ENCODE assay signal across 12 cellular contexts in genomic region chr20:64269604-64270411, GRCh38.
"Had no signal": no experiment of that assay in that cellular context is flagged by ENCODE, and none has a peak within 500 bp of the region (broad histone marks: within the 10 kb centered on the region; RNA-seq: fewer than 3 reads in every experiment).

No MANE protein-coding gene starts in this region.

- H3K9me3 Mint-ChIP-seq: activated naive CD8-positive, alpha-beta T cell treated with anti-CD3 and anti-CD28 coated beads, Interleukin-2, amount 10 ng/mL, durations not matched to agents 7 days and 5 days; activated T-cell treated with anti-CD3 and anti-CD28 coated beads, Interleukin-2, amount 50 U/mL, for 4 hours; T-helper 2 cell treated with Interferon-gamma antibody and Interleukin-4, amounts not matched to agents 5 μg/mL and 100 μg/mL, for 36 hours had no signal

- H3K27me3 Mint-ChIP-seq: activated naive CD8-positive, alpha-beta T cell treated with anti-CD3 and anti-CD28 coated beads, Interleukin-2, amount 10 ng/mL, durations not matched to agents 7 days and 5 days had no signal

- H3K4me3 ChIP-seq: heart left ventricle had no signal

- DNase-seq: activated CD4-positive, alpha-beta T cell treated with anti-CD3 and anti-CD28 coated beads, Interleukin-2, amount 50 U/mL, for 48 hours; activated gamma-delta T cell; activated naive CD8-positive, alpha-beta T cell treated with anti-CD3 and anti-CD28 coated beads, Interleukin-2, amount 10 ng/mL, durations not matched to agents 7 days and 5 days; activated T-cell treated with anti-CD3 and anti-CD28 coated beads, Interleukin-2, amount 50 U/mL, for 4 hours; anterior cingulate cortex; foreskin keratinocyte; heart left ventricle; occipital lobe; stimulated activated CD4-positive, alpha-beta T cell treated with anti-CD3 and anti-CD28 coated beads, Interleukin-2, amount 100 ng/mL, for 48 hours; stimulated activated CD8-positive, alpha-beta memory T cell treated with anti-CD3 and anti-CD28 coated beads, Interleukin-4, amount 100 ng/mL, for 48 hours had no signal

- ATAC-seq: activated CD4-positive, CD25-positive, alpha-beta regulatory T cell treated with anti-CD3 and anti-CD28 coated beads, Interleukin-2, amount 50 U/mL, for 24 hours; activated T-cell treated with anti-CD3 and anti-CD28 coated beads, Interleukin-2, amount 50 U/mL, for 4 hours; foreskin keratinocyte had no signal

- H3K4me1 ChIP-seq: foreskin keratinocyte had no signal

- H3K27me3 ChIP-seq: foreskin keratinocyte, heart left ventricle had no signal

- H3K27ac ChIP-seq: foreskin keratinocyte had no signal

- H3K4me3 Mint-ChIP-seq: activated naive CD8-positive, alpha-beta T cell treated with anti-CD3 and anti-CD28 coated beads, Interleukin-2, amount 10 ng/mL, durations not matched to agents 7 days and 5 days; activated T-cell treated with anti-CD3 and anti-CD28 coated beads, Interleukin-2, amount 50 U/mL, for 4 hours; T-helper 2 cell treated with Interferon-gamma antibody and Interleukin-4, amounts not matched to agents 5 μg/mL and 100 μg/mL, for 36 hours had no signal

- H3K9me3 ChIP-seq: heart left ventricle had no signal

- H3K27ac Mint-ChIP-seq: activated naive CD8-positive, alpha-beta T cell treated with anti-CD3 and anti-CD28 coated beads, Interleukin-2, amount 10 ng/mL, durations not matched to agents 7 days and 5 days; T-helper 2 cell treated with Interferon-gamma antibody and Interleukin-4, amounts not matched to agents 5 μg/mL and 100 μg/mL, for 36 hours had no signal
